Comparison of ENCODE assay signal across 8 cellular contexts in genomic region chr6:37137201-37137880, GRCh38. TPM values are rescaled to one million over a fixed set of nuclear protein-coding genes. Genes with fewer than 3 reads are reported as not detected.
A peak's percentile ranks its signal among the peaks of the same experiment; 100 is the strongest.
DNase-seq lines count a peak whose midpoint lies in the region; ATAC-seq and TF ChIP-seq lines count a peak whose summit lies in the region.

No MANE protein-coding gene starts in this region.

- H3K9me3 Mint-ChIP-seq in stimulated activated naive CD8-positive, alpha-beta T cell treated with anti-CD3 and anti-CD28 coated beads, Interleukin-15, amount 100 ng/mL, for 72 hours, result no peaks in the 10 kb centered on the region

- H3K9me3 ChIP-seq in SJCRH30 (replicated peaks) (no peaks in the 10 kb centered on the region), lower lobe of right lung (no peaks in the 10 kb centered on the region)

- peak overlapping the region in 1 of 2 donors; percentile 96 for H3K27ac Mint-ChIP-seq in stimulated activated naive CD8-positive, alpha-beta T cell treated with anti-CD3 and anti-CD28 coated beads, Interleukin-15, amount 100 ng/mL, for 72 hours

- peak overlapping the region; percentile 5 to 72 for H3K4me3 Mint-ChIP-seq in stimulated activated naive CD8-positive, alpha-beta T cell treated with anti-CD3 and anti-CD28 coated beads, Interleukin-15, amount 100 ng/mL, for 72 hours

- peaks cover 47% of the 10 kb centered on the region for H3K4me1 ChIP-seq in SJCRH30
- H3K4me1 ChIP-seq in lower lobe of right lung, result peaks cover 40% of the 10 kb centered on the region

- H3K4me1 Mint-ChIP-seq in stimulated activated naive CD8-positive, alpha-beta T cell treated with anti-CD3 and anti-CD28 coated beads, Interleukin-15, amount 100 ng/mL, for 72 hours, result peaks cover 32% of the 10 kb centered on the region

- H3K27ac ChIP-seq in SJCRH30, result peak overlapping the region; percentile 97
- H3K27ac ChIP-seq in lower lobe of right lung, result no peak overlapping the region

- peak; percentile 61 to 63 for ATAC-seq in lower lobe of right lung
- peak; percentile 97 for ATAC-seq in stimulated activated naive CD8-positive, alpha-beta T cell treated with anti-CD3 and anti-CD28 coated beads, Interleukin-15, amount 100 ng/mL, for 72 hours
- no peak for ATAC-seq in GM18861 (IDR thresholded peaks at IDR 0.05; ENCODE audit: unreplicated experiment)

- intact Hi-C loops in lower lobe of right lung (cut with DNase I), result no loop called here

- H3K27me3 ChIP-seq in SJCRH30, result no peaks in the 10 kb centered on the region
- H3K27me3 ChIP-seq in lower lobe of right lung (ENCODE audit: low read depth), result no peaks in the 10 kb centered on the region

- no peak for TF ChIP-seq CTCF in GM20000 (IDR thresholded peaks at IDR 0.05; ENCODE audit: extremely low read depth, missing control alignments)
- no peak for TF ChIP-seq CTCF in lower lobe of right lung (IDR thresholded peaks at IDR 0.05)

- H3K27me3 Mint-ChIP-seq in stimulated activated naive CD8-positive, alpha-beta T cell treated with anti-CD3 and anti-CD28 coated beads, Interleukin-15, amount 100 ng/mL, for 72 hours, result no peaks in the 10 kb centered on the region

- DNase-seq in GM20000 (ENCODE audit: low spot score), result peak; percentile 68
- peak; percentile 96 to 98 for DNase-seq in SJCRH30
- peak; percentile 94 for DNase-seq in cerebellar cortex (ENCODE audit: low spot score)
- DNase-seq in lower lobe of right lung, result no peak
- DNase-seq in stimulated activated naive CD8-positive, alpha-beta T cell treated with anti-CD3 and anti-CD28 coated beads, Interleukin-15, amount 100 ng/mL, for 72 hours, result peak; percentile 6 to 66
- DNase-seq in DMS114 treated with DMSO at 0.1 percent for 48 hours (lab: John Stamatoyannopoulos, UW; ENCODE audit: unreplicated experiment), result no peak
- no peak for DNase-seq in cerebellum (ENCODE audit: low spot score)

- no peaks in the 10 kb centered on the region for H3K36me3 ChIP-seq in SJCRH30
- H3K36me3 ChIP-seq in lower lobe of right lung, result no peaks in the 10 kb centered on the region

- H3K4me3 ChIP-seq in SJCRH30 (peak overlapping the region; percentile 53), lower lobe of right lung (no peak overlapping the region)

RNA-seq across cellular contexts. Expression of gene PIM1, which starts 32.6 kb away (rescaled TPM):
- 15.2 and 16.4 TPM in 2 replicates for total RNA-seq in SJCRH30 (2014; rRNA removed; shearing (Covaris generic))
- total RNA-seq in lower lobe of right lung (56.8 TPM), cerebellum (10.6 TPM)

Comparison
In these comparisons a context has a peak if more than half of its experiments do, and no peak if none do; other contexts are left out.
1. DNase-seq: peak in GM20000 (single experiment), SJCRH30 (2 of 2), cerebellar cortex (single experiment) and stimulated activated naive CD8-positive, alpha-beta T cell treated with anti-CD3 and anti-CD28 coated beads, Interleukin-15, amount 100 ng/mL, for 72 hours (2 of 2); none in lower lobe of right lung (single experiment), DMS114 treated with DMSO at 0.1 percent for 48 hours (single experiment) and cerebellum (single experiment).